8 cellular contexts compared by ENCODE assay signal in the genomic region with DNA sequence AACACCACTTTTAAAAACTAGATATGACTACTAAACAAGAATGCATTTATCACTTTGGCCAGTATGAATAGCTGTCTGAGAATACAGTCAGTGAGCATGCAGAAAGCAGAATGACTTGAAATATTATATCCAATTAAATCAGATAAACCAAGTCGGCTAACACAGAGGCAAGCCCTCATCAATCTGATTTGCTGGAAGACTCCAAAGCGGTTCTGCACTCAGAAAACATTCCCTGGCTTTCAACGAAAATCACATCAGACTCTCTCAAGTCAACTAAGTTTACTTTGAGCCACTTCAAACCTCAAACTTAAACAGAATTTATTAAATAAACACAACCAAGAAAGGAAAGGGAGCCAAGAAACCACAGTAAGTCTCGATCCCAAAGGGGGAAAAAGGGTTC. TPM values are rescaled to one million over a fixed set of nuclear protein-coding genes. Genes with fewer than 3 reads are reported as not detected.
A peak's percentile ranks its signal among the peaks of the same experiment; 100 is the strongest.
DNase-seq lines count a peak whose midpoint lies in the region; ATAC-seq and TF ChIP-seq lines count a peak whose summit lies in the region.

No MANE protein-coding gene starts in this region.

- peak overlapping the region; percentile 93 for H3K4me3 Mint-ChIP-seq in chondrocyte (ENCODE audit: unreplicated experiment)

- H3K27ac Mint-ChIP-seq in chondrocyte (ENCODE audit: unreplicated experiment) = peak overlapping the region; percentile 84

- DNase-seq in AG20443 (ENCODE audit: low spot score) = peak; percentile 20
- DNase-seq in chondrocyte (ENCODE audit: low spot score) = no peak
- no peak for DNase-seq in OCI-M2 (lab: John Stamatoyannopoulos, UW; ENCODE audit: unreplicated experiment)
- no peak for DNase-seq in GDM1 (lab: John Stamatoyannopoulos, UW)
- DNase-seq in COLO829 (ENCODE audit: low spot score) = no peak

- H3K27me3 Mint-ChIP-seq in chondrocyte (ENCODE audit: low read depth) = peaks cover 17% of the 10 kb centered on the region

- H3K27ac ChIP-seq in HUES6 (ENCODE audit: low read depth, low read length) (no peak overlapping the region), muscle layer of duodenum (ENCODE audit: low read length) (peak overlapping the region; percentile 25)

- H3K9me3 ChIP-seq in HUES6 (ENCODE audit: control insufficient read depth, insufficient read depth, low read depth, low read length) = no peaks in the 10 kb centered on the region
- H3K9me3 ChIP-seq in muscle layer of duodenum (ENCODE audit: control insufficient read depth in 1 of 2, low read length in 2 of 2) = no peaks in the 10 kb centered on the region

- no peaks in the 10 kb centered on the region for H3K36me3 Mint-ChIP-seq in chondrocyte (ENCODE audit: low read depth)

- H3K4me1 ChIP-seq in HUES6 (ENCODE audit: control insufficient read depth, insufficient read depth, low read length) (peaks cover 40% of the 10 kb centered on the region), muscle layer of duodenum (ENCODE audit: control insufficient read depth in 1 of 2, insufficient read depth in 2 of 2, low read length in 2 of 2) (peaks cover 0 to 17% of the 10 kb centered on the region in 2 donors)

- peak overlapping the region; percentile 86 for H3K9ac ChIP-seq in HUES6 (ENCODE audit: low read length)

- H3K27me3 ChIP-seq in HUES6 (ENCODE audit: control insufficient read depth, insufficient read depth, low read length) (peaks cover 47% of the 10 kb centered on the region), muscle layer of duodenum (ENCODE audit: low read depth, low read length) (no peaks in the 10 kb centered on the region)

- H3K9me3 Mint-ChIP-seq in chondrocyte (ENCODE audit: low read depth) = no peaks in the 10 kb centered on the region

- no peak for ATAC-seq in HG02588 (IDR thresholded peaks at IDR 0.05; ENCODE audit: unreplicated experiment)

- no peak for TF ChIP-seq CTCF in chondrocyte (IDR thresholded peaks at IDR 0.05)

- peak overlapping the region; percentile 96 for H3K4me3 ChIP-seq in HUES6 (ENCODE audit: low read depth, low read length)
- peak overlapping the region; percentile 83 to 88 for H3K4me3 ChIP-seq in muscle layer of duodenum (ENCODE audit: low read depth in 1 of 2, low read length in 2 of 2)

- H3K36me3 ChIP-seq in HUES6 (ENCODE audit: control insufficient read depth, insufficient read depth, low read length) (no peaks in the 10 kb centered on the region), muscle layer of duodenum (ENCODE audit: control insufficient read depth in 1 of 2, insufficient read depth in 2 of 2, low read length in 2 of 2) (no peaks in the 10 kb centered on the region)

- H3K4me1 Mint-ChIP-seq in chondrocyte (ENCODE audit: low read depth) = peaks cover 55% of the 10 kb centered on the region

RNA-seq across cellular contexts. Expression of gene MYO10, which starts 1.4 kb away (rescaled TPM):
- total RNA-seq in chondrocyte = 51.9 to 55.4 TPM (median 54.5 TPM) in 3 replicates
